In genomic region chr22:41285820-41286638, GRCh38 we compare ENCODE assay signal across 1 cellular context.
TF ChIP-seq lines count a peak whose summit lies in the region.

TSS of gene RANGAP1 (minus strand) at chr22:41286187. CDS start at chr22:41281044, 5,143 bp downstream.

TF ChIP-seq in K562, 482 proteins besides CTCF, POLR2A, EP300 and RAD21 (continued from another document and continues in another):
- TF ChIP-seq ZEB2 (IDR thresholded peaks at IDR 0.05) (peak; percentile 81; the same call in 1 of the 2 replicates), RBM39 (optimal IDR thresholded peaks at IDR 0.05; ENCODE audit: low read depth, low read length) (no peak), ZNF740 (CRISPR knock-in tag; IDR thresholded peaks at IDR 0.05) (no peak), ZNF740 (tag; IDR thresholded peaks at IDR 0.05) (no peak), ZNF696 (CRISPR knock-in tag; conservative IDR thresholded peaks at IDR 0.05) (no peak), NFE2 (IDR thresholded peaks at IDR 0.05; ENCODE audit: low read depth) (no peak), REST (CRISPR knock-in tag; IDR thresholded peaks at IDR 0.05; ENCODE audit: low read depth) (no peak), ZFPM2 (CRISPR knock-in tag; IDR thresholded peaks at IDR 0.05) (no peak), TCF7 (IDR thresholded peaks at IDR 0.05; ENCODE audit: borderline replicate concordance) (no peak), ZNF408 (CRISPR knock-in tag; IDR thresholded peaks at IDR 0.05; ENCODE audit: low read depth) (no peak), CBX5 (IDR thresholded peaks at IDR 0.05; ENCODE audit: borderline replicate concordance, low read depth) (no peak), ZNF398 (CRISPR knock-in tag; IDR thresholded peaks at IDR 0.05) (no peak), ZNF77 (CRISPR knock-in tag; IDR thresholded peaks at IDR 0.05) (no peak), ZNF511 (CRISPR knock-in tag; IDR thresholded peaks at IDR 0.05) (no peak; the same call in 1 of the 2 replicates), GABPA (tag; conservative IDR thresholded peaks at IDR 0.05; ENCODE audit: low read depth) (peak; percentile 93), GABPB1 (CRISPR knock-in tag; IDR thresholded peaks at IDR 0.05) (peak; percentile 91), MBD2 (IDR thresholded peaks at IDR 0.05; ENCODE audit: borderline replicate concordance, low read depth) (no peak), ELF4 (CRISPR knock-in tag; IDR thresholded peaks at IDR 0.05) (no peak), ZFP1 (CRISPR knock-in tag; IDR thresholded peaks at IDR 0.05) (no peak), TCF7L2 (IDR thresholded peaks at IDR 0.05; ENCODE audit: low read depth, low read length) (no peak), ZNF41 (CRISPR knock-in tag; conservative IDR thresholded peaks at IDR 0.05) (no peak), ZBTB8A (IDR thresholded peaks at IDR 0.05; ENCODE audit: partially characterized antibody) (no peak), ZFP91 (CRISPR knock-in tag; IDR thresholded peaks at IDR 0.05) (no peak), WHSC1 (IDR thresholded peaks at IDR 0.05; ENCODE audit: low read length) (no peak), SREBF1 (IDR thresholded peaks at IDR 0.05; ENCODE audit: borderline replicate concordance, low read depth, low read length) (no peak), NEUROD1 (IDR thresholded peaks at IDR 0.05; ENCODE audit: borderline replicate concordance, low read depth, low read length, partially characterized antibody) (peak; percentile 9), NCOA1 (IDR thresholded peaks at IDR 0.05; ENCODE audit: low read depth) (no peak), NCOR1 (IDR thresholded peaks at IDR 0.05) (no peak), U2AF1 (optimal IDR thresholded peaks at IDR 0.05; ENCODE audit: low read depth, low read length) (peak; percentile 69), CXXC5 (CRISPR knock-in tag; IDR thresholded peaks at IDR 0.05) (peak; percentile 97), ZKSCAN3 (CRISPR knock-in tag; IDR thresholded peaks at IDR 0.05) (no peak), TEAD4 (IDR thresholded peaks at IDR 0.05; ENCODE audit: low read length) (no peak), TEAD4 (CRISPR knock-in tag; IDR thresholded peaks at IDR 0.05; ENCODE audit: borderline replicate concordance) (no peak), CBFA2T3 (IDR thresholded peaks at IDR 0.05) (no peak), SMARCA4 (IDR thresholded peaks at IDR 0.05) (no peak), ZNF436 (CRISPR knock-in tag; IDR thresholded peaks at IDR 0.05) (no peak), EGR1 (conservative IDR thresholded peaks at IDR 0.05) (peak; percentile 8; the same call in 1 of the 2 replicates), JUN (IDR thresholded peaks at IDR 0.05; ENCODE audit: borderline replicate concordance, low read depth, low read length) (no peak; the same call in 1 of the 2 replicates), JUN (CRISPR knock-in tag; IDR thresholded peaks at IDR 0.05; ENCODE audit: borderline replicate concordance) (no peak), CGGBP1 (CRISPR knock-in tag; IDR thresholded peaks at IDR 0.05) (no peak), NFATC3 (IDR thresholded peaks at IDR 0.05) (no peak), BCL6 (CRISPR knock-in tag; IDR thresholded peaks at IDR 0.05) (no peak), ETV5 (CRISPR knock-in tag; IDR thresholded peaks at IDR 0.05; ENCODE audit: low read depth) (0 out of 2 replicates have a peak, but pooled peaks have one; percentile 32), GTF2E2 (tag; IDR thresholded peaks at IDR 0.05) (no peak), ZNF318 (IDR thresholded peaks at IDR 0.05; ENCODE audit: borderline replicate concordance in 1 of 2, low read depth in 1 of 2) (no peak), HNRNPK (IDR thresholded peaks at IDR 0.05; ENCODE audit: low read depth, low read length, poor library complexity, severe bottlenecking) (no peak), ATF6 (CRISPR knock-in tag; IDR thresholded peaks at IDR 0.05) (no peak)
